8 cellular contexts compared by ENCODE assay signal in the genomic region with DNA sequence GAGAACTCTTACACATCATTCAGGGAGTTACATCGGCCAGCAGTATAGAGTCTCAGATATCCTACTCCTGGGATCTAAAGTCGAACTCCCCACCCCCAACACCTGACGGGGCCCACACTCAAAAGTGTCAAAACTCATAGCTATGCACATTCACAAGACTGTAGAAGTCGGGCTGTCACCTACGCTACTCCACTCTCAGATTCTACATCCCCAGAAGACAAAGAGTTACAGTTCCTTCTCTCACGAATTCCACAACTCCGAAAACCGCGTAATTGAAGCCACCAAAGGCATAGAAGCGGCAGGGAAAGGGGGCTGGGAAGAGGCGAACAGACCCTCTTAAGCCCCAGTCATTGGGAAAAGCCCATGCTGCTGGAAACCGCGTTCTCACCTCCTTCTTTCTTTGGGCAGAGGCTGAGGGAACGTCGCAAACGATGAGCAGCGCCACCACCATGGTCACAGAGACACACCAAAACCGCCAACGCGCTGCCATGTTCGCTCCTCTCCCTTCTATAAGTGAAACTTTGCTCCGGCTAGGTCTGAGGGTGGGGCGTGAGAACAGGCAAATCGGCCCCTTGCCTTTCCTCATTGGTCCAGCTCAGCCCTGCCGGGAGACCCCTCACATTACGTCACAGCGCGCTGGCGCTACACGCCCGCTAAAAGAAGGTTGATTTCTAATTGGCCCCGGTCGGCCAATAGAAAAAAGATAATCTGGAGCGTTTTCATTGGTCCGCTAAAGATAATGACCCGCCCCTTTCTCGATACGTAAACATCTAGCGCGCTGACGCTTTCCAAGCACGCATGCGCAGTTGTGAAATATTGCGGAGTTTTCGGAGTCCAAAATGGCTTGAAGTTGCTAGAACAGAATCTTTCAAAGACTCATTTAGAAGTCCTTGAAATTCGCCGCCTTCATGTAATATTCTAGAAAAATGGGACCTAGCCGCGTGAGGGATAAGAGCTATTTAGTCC. TPM values are rescaled to one million over a fixed set of nuclear protein-coding genes. Genes with fewer than 3 reads are reported as not detected.
DNase-seq lines count a peak whose midpoint lies in the region; ATAC-seq and TF ChIP-seq lines count a peak whose summit lies in the region.

Gene MAGT1 (minus strand): TSS at position 515 of the 966 bp plus-strand sequence. CDS start 25 bp downstream, at position 490.

- BruUV-seq in PC-9 (replicated peaks; lab: Mats Ljungman, UMichigan) = TSS peak; percentile 77

- peak; percentile 91 for ATAC-seq in GM21619 (IDR thresholded peaks at IDR 0.05; ENCODE audit: unreplicated experiment)

- peaks cover 17% of the 10 kb centered on the region for H3K4me1 ChIP-seq in PC-9 (replicated peaks; ENCODE audit: insufficient read depth)

- DNase-seq in DMS153 (lab: John Stamatoyannopoulos, UW) (peak; percentile 93), PC-9 (peak; percentile 91 to 94), epithelial cell of proximal tubule (ENCODE audit: low read depth) (peak; percentile 69), mucosa of gallbladder (ENCODE audit: low spot score) (peak; percentile 94)
- DNase-seq in Jurkat, Clone E6-1 (ENCODE audit: low read depth, low spot score) = peak; percentile 96
- peak; percentile 81 for DNase-seq in activated T-cell treated with anti-CD3 and anti-CD28 coated beads, Interleukin-2, amount 50 U/mL, for 1 hour
- DNase-seq in stimulated activated CD8-positive, alpha-beta memory T cell treated with anti-CD3 and anti-CD28 coated beads, Interleukin-4, amount 100 ng/mL, for 4 hours (ENCODE audit: low read depth in 2 of 2, low spot score in 1 of 2) = peak; percentile 68 to 83

- peaks cover 17% of the 10 kb centered on the region for H3F3A ChIP-seq in PC-9 (ENCODE audit: insufficient read depth, low read depth)

- peak within 1 kb of the TSS; percentile 86 for H3K4me3 ChIP-seq in Jurkat, Clone E6-1 (ENCODE audit: low read length)
- H3K4me3 ChIP-seq in PC-9 (peak within 1 kb of the TSS; percentile 95), epithelial cell of proximal tubule (ENCODE audit: low read depth, low read length) (peak within 1 kb of the TSS; percentile 86)

- H3K9me2 ChIP-seq in PC-9 (ENCODE audit: insufficient read depth) = no peaks in the 10 kb centered on the region

- POLR2A ChIA-PET in PC-9 (lab: Charles Lee; ENCODE audit: unreplicated experiment) = interaction anchor here (0.5 to 0.6 kb wide), 3 partner anchors 10 to 881 kb away, joined by 4 to 5 read pairs (median 5); no protein-coding TSS in a partner anchor

- H2AFZ ChIP-seq in PC-9 = peak within 1 kb of the TSS; percentile 73

- H3K36me3 ChIP-seq in PC-9 (ENCODE audit: low read depth) = no peaks in the 10 kb centered on the region

- peak within 1 kb of the TSS; percentile 94 for H3K27ac ChIP-seq in PC-9

- H3K4me2 ChIP-seq in PC-9 = peak within 1 kb of the TSS; percentile 97

- H4K20me1 ChIP-seq in PC-9 (ENCODE audit: insufficient read depth) = peaks cover 11% of the 10 kb centered on the region

- H3K79me2 ChIP-seq in PC-9 (ENCODE audit: low read depth) = peaks cover 54% of the 10 kb centered on the region

- no peaks in the 10 kb centered on the region for H3K9me3 ChIP-seq in PC-9 (ENCODE audit: insufficient read depth, low read depth)

- intact Hi-C loops in PC-9 (cut with micrococcal nuclease; ENCODE audit: unreplicated experiment) = no loop called here

- CTCF ChIA-PET in PC-9 (lab: Charles Lee) = no interaction called here

- TF ChIP-seq CTCF in PC-9 (conservative IDR thresholded peaks at IDR 0.05) (no peak), epithelial cell of proximal tubule (conservative IDR thresholded peaks at IDR 0.05; ENCODE audit: low read depth, low read length) (no peak)

- H3K27me3 ChIP-seq in PC-9 (ENCODE audit: insufficient read depth, low read depth) = no peaks in the 10 kb centered on the region

RNA-seq across cellular contexts. Expression of gene MAGT1, which starts in this region (rescaled TPM):
- 27.6 TPM for polyA plus RNA-seq in Jurkat, Clone E6-1 (2012; ENCODE audit: insufficient read depth, insufficient read length)
- 49.4 and 68.2 TPM in 2 replicates for total RNA-seq in PC-9 (2021)
- 40.5 and 61.6 TPM in 2 replicates for total RNA-seq in epithelial cell of proximal tubule
- 69.4 TPM for total RNA-seq in mucosa of gallbladder

Comparison
In these comparisons a context has a peak if more than half of its experiments do, and no peak if none do; other contexts are left out.
1. Peak in every context shown above with its lines: DNase-seq, ATAC-seq, H3K4me3 ChIP-seq and H3K27ac ChIP-seq.